8 cellular contexts compared by ENCODE assay signal in genomic region chr11:534197-534591, GRCh38. TPM values are rescaled to one million over a fixed set of nuclear protein-coding genes. Genes with fewer than 3 reads are reported as not detected.
A peak's percentile ranks its signal among the peaks of the same experiment; 100 is the strongest.
DNase-seq lines count a peak whose midpoint lies in the region; ATAC-seq and TF ChIP-seq lines count a peak whose summit lies in the region.

No MANE protein-coding gene starts in this region.

- H3K27me3 Mint-ChIP-seq in HFFc6 (ENCODE audit: insufficient read depth) = peaks cover 2% of the 10 kb centered on the region
- H3K27me3 Mint-ChIP-seq in activated naive CD8-positive, alpha-beta T cell = no peaks in the 10 kb centered on the region
- no peaks in the 10 kb centered on the region for H3K27me3 Mint-ChIP-seq in stimulated activated memory B cell treated with anti-CD40 and anti-IgM and Interleukin-4, amounts not matched to agents 10 μg/mL and 1 μg/mL and 100 μg/mL, for 72 hours

- no peaks in the 10 kb centered on the region for H3K9me3 ChIP-seq in iPS-18a (ENCODE audit: control insufficient read depth, low read depth, low read length)

- no peak overlapping the region for H3K27ac Mint-ChIP-seq in HFFc6
- H3K27ac Mint-ChIP-seq in activated naive CD8-positive, alpha-beta T cell = no peak overlapping the region
- no peak overlapping the region for H3K27ac Mint-ChIP-seq in stimulated activated memory B cell treated with anti-CD40 and anti-IgM and Interleukin-4, amounts not matched to agents 10 μg/mL and 1 μg/mL and 100 μg/mL, for 72 hours

- no peaks in the 10 kb centered on the region for H3K4me1 ChIP-seq in iPS-18a (ENCODE audit: control insufficient read depth, low read depth, low read length)

- H3K4me3 ChIP-seq in iPS-18a (ENCODE audit: low read length) = peak overlapping the region; percentile 58

- no peak overlapping the region for H3K27ac ChIP-seq in iPS-18a (ENCODE audit: low read length)

- no peaks in the 10 kb centered on the region for H3K4me1 Mint-ChIP-seq in HFFc6 (ENCODE audit: low read depth)
- peaks cover 12% of the 10 kb centered on the region for H3K4me1 Mint-ChIP-seq in activated naive CD8-positive, alpha-beta T cell (ENCODE audit: low read depth)
- H3K4me1 Mint-ChIP-seq in stimulated activated memory B cell treated with anti-CD40 and anti-IgM and Interleukin-4, amounts not matched to agents 10 μg/mL and 1 μg/mL and 100 μg/mL, for 72 hours = peaks cover 43% of the 10 kb centered on the region

- no peak overlapping the region for H3K9ac ChIP-seq in iPS-18a (ENCODE audit: low read length)

- no peaks in the 10 kb centered on the region for H3K9me3 Mint-ChIP-seq in HFFc6
- no peaks in the 10 kb centered on the region for H3K9me3 Mint-ChIP-seq in activated naive CD8-positive, alpha-beta T cell (ENCODE audit: low read depth)
- no peaks in the 10 kb centered on the region for H3K9me3 Mint-ChIP-seq in stimulated activated memory B cell treated with anti-CD40 and anti-IgM and Interleukin-4, amounts not matched to agents 10 μg/mL and 1 μg/mL and 100 μg/mL, for 72 hours

- H3K36me3 Mint-ChIP-seq in HFFc6 (ENCODE audit: low read depth) = no peaks in the 10 kb centered on the region
- H3K36me3 Mint-ChIP-seq in activated naive CD8-positive, alpha-beta T cell = no peaks in the 10 kb centered on the region
- peaks cover 14% of the 10 kb centered on the region for H3K36me3 Mint-ChIP-seq in stimulated activated memory B cell treated with anti-CD40 and anti-IgM and Interleukin-4, amounts not matched to agents 10 μg/mL and 1 μg/mL and 100 μg/mL, for 72 hours

- H3K36me3 ChIP-seq in iPS-18a (ENCODE audit: control insufficient read depth, low read depth, low read length) = no peaks in the 10 kb centered on the region

- H3K27me3 ChIP-seq in iPS-18a (ENCODE audit: control insufficient read depth, insufficient read depth, low read length) = peaks cover 28% of the 10 kb centered on the region

- no peak for DNase-seq in HFFc6
- no peak for DNase-seq in NCI-H446 (lab: John Stamatoyannopoulos, UW)
- DNase-seq in effector CD4-positive, alpha-beta T cell = no peak
- DNase-seq in kidney glomerular epithelial cell (lab: John Stamatoyannopoulos, UW) = no peak

- TF ChIP-seq CTCF in HFFc6 (IDR thresholded peaks at IDR 0.05) = no peak

- H3K4me3 Mint-ChIP-seq in HFFc6 = peak overlapping the region; percentile 79
- H3K4me3 Mint-ChIP-seq in activated naive CD8-positive, alpha-beta T cell = peak overlapping the region; percentile 77
- peak overlapping the region; percentile 81 for H3K4me3 Mint-ChIP-seq in stimulated activated memory B cell treated with anti-CD40 and anti-IgM and Interleukin-4, amounts not matched to agents 10 μg/mL and 1 μg/mL and 100 μg/mL, for 72 hours

- ATAC-seq in stimulated activated memory B cell treated with anti-CD40 and anti-IgM and Interleukin-4, amounts not matched to agents 10 μg/mL and 1 μg/mL and 100 μg/mL, for 72 hours = no peak
- ATAC-seq in GM21381 (IDR thresholded peaks at IDR 0.05; ENCODE audit: unreplicated experiment) = no peak

RNA-seq across cellular contexts. Expression of gene HRAS, which starts 1.2 kb away (rescaled TPM):
- total RNA-seq in HFFc6 (2021; fragmentation: NEBNext Ultra II Directional; extraction: Animal tissue kit (Norgen Biotek cat#: 25700)) = 100 to 1,000 TPM; 102 to 125 (median 107) TPM

RNA-seq across cellular contexts. Expression of gene LRRC56, which starts 3.1 kb away (rescaled TPM):
- under 1 TPM; 0.23 to 0.83 (median 0.55) TPM for total RNA-seq in HFFc6 (2021; fragmentation: NEBNext Ultra II Directional; extraction: Animal tissue kit (Norgen Biotek cat#: 25700))

RNA-seq across cellular contexts. Expression of gene LMNTD2, which starts 26.3 kb away (rescaled TPM):
- total RNA-seq in HFFc6 (2021; fragmentation: NEBNext Ultra II Directional; extraction: Animal tissue kit (Norgen Biotek cat#: 25700)) = 1 to 10 TPM in 3 of 6 experiments, under 1 TPM in 3; 0.37 to 2.3 (median 0.97) TPM

RNA-seq across cellular contexts. Expression of gene RASSF7, which starts 26.6 kb away (rescaled TPM):
- 10 to 100 TPM; 10.1 to 18.8 (median 12.7) TPM for total RNA-seq in HFFc6 (2021; fragmentation: NEBNext Ultra II Directional; extraction: Animal tissue kit (Norgen Biotek cat#: 25700))

RNA-seq across cellular contexts. Expression of gene RNH1, which starts 27.2 kb away (rescaled TPM):
- total RNA-seq in HFFc6 (2021; fragmentation: NEBNext Ultra II Directional; extraction: Animal tissue kit (Norgen Biotek cat#: 25700)) = 100 to 1,000 TPM; 223 to 272 (median 250) TPM
